8 cellular contexts compared by ENCODE assay signal in the genomic region with DNA sequence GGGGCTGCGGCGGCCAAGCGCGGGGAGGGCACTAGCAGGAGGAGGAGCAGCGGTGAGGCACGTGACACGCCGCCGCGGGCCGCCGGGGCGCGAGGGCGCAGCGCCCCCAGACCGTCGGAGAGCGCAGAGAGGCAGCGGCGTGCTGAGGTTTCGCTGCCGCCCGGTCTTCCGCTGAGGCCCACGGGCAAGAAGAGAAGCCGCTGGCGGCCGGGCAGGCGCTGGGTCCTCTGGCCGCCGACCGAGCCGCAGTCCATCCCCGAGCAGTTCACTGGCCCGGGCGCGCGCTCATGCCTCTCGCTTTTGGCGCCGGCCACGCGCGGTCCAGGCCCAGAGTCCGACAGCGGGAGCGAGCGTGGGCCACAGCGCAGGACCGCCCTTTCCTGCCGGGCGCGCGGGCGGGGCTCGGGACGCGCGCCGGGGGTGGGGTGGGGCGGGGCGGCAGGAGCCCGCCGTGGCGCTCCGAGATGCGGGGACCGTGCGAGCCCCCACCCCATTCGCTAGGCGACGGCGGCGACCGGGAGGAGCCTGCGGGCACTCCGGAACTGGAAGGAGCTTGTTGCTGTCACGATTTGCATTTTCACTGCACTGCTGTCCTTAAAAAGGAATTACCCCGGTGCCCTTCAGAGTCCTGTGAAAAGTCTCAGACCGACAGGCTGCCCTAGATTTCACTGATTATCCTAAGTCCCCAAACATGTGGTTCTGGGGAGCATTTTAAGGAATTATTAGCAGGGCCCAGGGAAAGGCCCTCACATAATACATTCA. TPM values are rescaled to one million over a fixed set of nuclear protein-coding genes. Genes with fewer than 3 reads are reported as not detected.
DNase-seq lines count a peak whose midpoint lies in the region; ATAC-seq and TF ChIP-seq lines count a peak whose summit lies in the region.

A gene with protein sequence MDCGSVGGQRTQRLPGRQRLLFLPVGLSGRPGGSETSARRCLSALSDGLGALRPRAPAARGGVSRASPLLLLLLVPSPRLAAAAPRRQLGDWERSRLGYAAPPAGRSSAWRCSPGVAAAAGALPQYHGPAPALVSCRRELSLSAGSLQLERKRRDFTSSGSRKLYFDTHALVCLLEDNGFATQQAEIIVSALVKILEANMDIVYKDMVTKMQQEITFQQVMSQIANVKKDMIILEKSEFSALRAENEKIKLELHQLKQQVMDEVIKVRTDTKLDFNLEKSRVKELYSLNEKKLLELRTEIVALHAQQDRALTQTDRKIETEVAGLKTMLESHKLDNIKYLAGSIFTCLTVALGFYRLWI (minus strand): TSS at position 382 of the 762 bp plus-strand sequence. CDS start 128 bp downstream, at position 254.

- peak within 1 kb of the TSS; percentile 83 for H3K27ac Mint-ChIP-seq in Caco-2 (ENCODE audit: unreplicated experiment)
- peak within 1 kb of the TSS; percentile 89 for H3K27ac Mint-ChIP-seq in endodermal cell

- CTCF ChIA-PET in Caco-2 (lab: Charles Lee) = interaction anchor here (1.1 to 1.8 kb wide), 2 partner anchors 60 to 240 kb away, joined by 3 to 9 read pairs; a partner anchor contains a TSS

- H3K9me3 Mint-ChIP-seq in Caco-2 (ENCODE audit: unreplicated experiment) (no peaks in the 10 kb centered on the region), endodermal cell (no peaks in the 10 kb centered on the region)

- peak; percentile 88 to 90 for DNase-seq in Caco-2
- peak; percentile 74 for DNase-seq in HPDE6-E6E7 (ENCODE audit: extremely low spot score)
- DNase-seq in NOMO-1 treated with DMSO at 0.1 percent for 48 hours (lab: John Stamatoyannopoulos, UW; ENCODE audit: unreplicated experiment) = peak; percentile 92
- DNase-seq in activated CD8-positive, alpha-beta memory T cell treated with anti-CD3 and anti-CD28 coated beads, Interleukin-2, amount 50 U/mL, for 1 hour (ENCODE audit: extremely low read depth) = peak; percentile 37
- DNase-seq in endodermal cell = peak; percentile 92
- DNase-seq in stimulated activated CD8-positive, alpha-beta memory T cell treated with anti-CD3 and anti-CD28 coated beads, Interleukin-15, amount 100 ng/mL, for 24 hours (ENCODE audit: low read depth) = peak; percentile 55

- peak; percentile 73 for ATAC-seq in GM19467 (IDR thresholded peaks at IDR 0.05; ENCODE audit: unreplicated experiment)

- H3K4me1 ChIP-seq in Caco-2 = peaks cover 36% of the 10 kb centered on the region
- H3K4me1 ChIP-seq in endodermal cell (ENCODE audit: control insufficient read depth, insufficient read depth, low read length) = peaks cover 3% of the 10 kb centered on the region
- peaks cover 6% of the 10 kb centered on the region for H3K4me1 ChIP-seq in mesodermal cell (ENCODE audit: control insufficient read depth, insufficient read depth, low read length, poor library complexity, severe bottlenecking)

- H3K27me3 Mint-ChIP-seq in Caco-2 (ENCODE audit: insufficient read depth, unreplicated experiment) (no peaks in the 10 kb centered on the region), endodermal cell (ENCODE audit: insufficient read depth) (no peaks in the 10 kb centered on the region)

- H3K4me3 ChIP-seq in Caco-2 (ENCODE audit: low read depth, low read length) (peak within 1 kb of the TSS; percentile 91), endodermal cell (ENCODE audit: low read length) (peak within 1 kb of the TSS; percentile 92), mesodermal cell (ENCODE audit: extremely low read depth, insufficient read depth, low read length, poor library complexity, severe bottlenecking) (peak within 1 kb of the TSS; percentile 77)

- H3K36me3 Mint-ChIP-seq in Caco-2 (ENCODE audit: insufficient read depth, unreplicated experiment) (peaks cover 31% of the 10 kb centered on the region), endodermal cell (ENCODE audit: low read depth) (peaks cover 8% of the 10 kb centered on the region)

- POLR2A ChIA-PET in Caco-2 (lab: Charles Lee) = interaction anchor here (0.6 to 1.1 kb wide), 7 partner anchors 24 to 105 kb away, joined by 3 to 6 read pairs (median 3); no protein-coding TSS in a partner anchor

- TF ChIP-seq CTCF in Caco-2 (IDR thresholded peaks at IDR 0.05; ENCODE audit: insufficient read depth in 1 of 2, low read depth in 1 of 2, low read length in 1 of 2, severe bottlenecking in 1 of 2, unreplicated experiment in 1 of 2) = no peak
- peak; percentile 42 for TF ChIP-seq CTCF in endodermal cell (conservative IDR thresholded peaks at IDR 0.05)

- peak within 1 kb of the TSS; percentile 85 for H3K9ac ChIP-seq in endodermal cell (ENCODE audit: extremely low read depth, low read length, poor library complexity, severe bottlenecking)

- H3K9me3 ChIP-seq in Caco-2 (no peaks in the 10 kb centered on the region), endodermal cell (ENCODE audit: control insufficient read depth, low read length) (no peaks in the 10 kb centered on the region), mesodermal cell (ENCODE audit: control insufficient read depth, low read length) (no peaks in the 10 kb centered on the region)

- H3K4me1 Mint-ChIP-seq in Caco-2 (ENCODE audit: low read depth, unreplicated experiment) = peaks cover 26% of the 10 kb centered on the region
- H3K4me1 Mint-ChIP-seq in endodermal cell = peaks cover 15% of the 10 kb centered on the region

- intact Hi-C loops in Caco-2 (cut with micrococcal nuclease; ENCODE audit: unreplicated experiment) = loop anchor here (1.0 to 2.0 kb wide), 3 partner anchors 15 to 58 kb away; no protein-coding TSS in a partner anchor

- 0 to 2% methylated on average over 26 to 81 of the region's 81 CpGs for WGBS in endodermal cell (ENCODE audit: insufficient coverage in 1 of 2, insufficient read length in 1 of 2), 2 experiments
- 0% methylated on average over 55 to 60 of the region's 81 CpGs for WGBS in mesodermal cell (ENCODE audit: insufficient coverage in 2 of 2), 2 experiments

- no peaks in the 10 kb centered on the region for H3K27me3 ChIP-seq in Caco-2 (replicated peaks; ENCODE audit: control insufficient read depth, insufficient read depth, low read length)
- H3K27me3 ChIP-seq in endodermal cell (ENCODE audit: control insufficient read depth, insufficient read depth, low read length, poor library complexity, severe bottlenecking) = no peaks in the 10 kb centered on the region

- H3K27ac ChIP-seq in endodermal cell (ENCODE audit: low read depth, low read length) (peak within 1 kb of the TSS; percentile 91), mesodermal cell (ENCODE audit: low read depth, low read length, severe bottlenecking) (peak within 1 kb of the TSS; percentile 95)

- H3K36me3 ChIP-seq in Caco-2 (ENCODE audit: control insufficient read depth, insufficient read depth, low read length) (no peaks in the 10 kb centered on the region), endodermal cell (ENCODE audit: control insufficient read depth, insufficient read depth, low read length) (peaks cover 2% of the 10 kb centered on the region), mesodermal cell (ENCODE audit: control insufficient read depth, insufficient read depth, low read length) (no peaks in the 10 kb centered on the region)

- H3K4me3 Mint-ChIP-seq in Caco-2 (ENCODE audit: unreplicated experiment) (peak within 1 kb of the TSS; percentile 94), endodermal cell (peak within 1 kb of the TSS; percentile 81)

- no TSS peak for BruUV-seq in Caco-2 (replicated peaks; lab: Mats Ljungman, UMichigan)

RNA-seq across cellular contexts. Expression of the gene that starts here (rescaled TPM):
- 61.2 and 64.8 TPM in 2 replicates for total RNA-seq in Caco-2 (2022)
- 10 to 100 TPM; 33.8 to 38.6 TPM for total RNA-seq in endodermal cell
- polyA plus RNA-seq in endodermal cell (2013, experiment 1 of 2) = 19.4 TPM
- 30.3 TPM for polyA plus RNA-seq in endodermal cell (2013, experiment 2 of 2)
- polyA plus RNA-seq in mesodermal cell (2013, experiment 1 of 2) = 25.6 TPM
- polyA plus RNA-seq in mesodermal cell (2013, experiment 2 of 2) = 32.1 TPM

Comparison
In these comparisons a context has a peak if more than half of its experiments do, and no peak if none do; other contexts are left out.
1. Peak in every context shown above with its lines: DNase-seq, ATAC-seq, H3K4me3 ChIP-seq and H3K27ac ChIP-seq.
2. DNase-seq: peak in every context shown above with its lines; median percentile 92 in NOMO-1 treated with DMSO at 0.1 percent for 48 hours; 92 in endodermal cell; 89 in Caco-2; 74 in HPDE6-E6E7; 55 in stimulated activated CD8-positive, alpha-beta memory T cell treated with anti-CD3 and anti-CD28 coated beads, Interleukin-15, amount 100 ng/mL, for 24 hours; 37 in activated CD8-positive, alpha-beta memory T cell treated with anti-CD3 and anti-CD28 coated beads, Interleukin-2, amount 50 U/mL, for 1 hour.